ENCODE assay signal across 23 cellular contexts in genomic region chrX:81168391-81168790, GRCh38.
"Had no signal": no experiment of that assay in that cellular context is flagged by ENCODE, and none has a peak within 500 bp of the region (broad histone marks: within the 10 kb centered on the region; RNA-seq: fewer than 3 reads in every experiment).

No MANE protein-coding gene starts in this region.

- H2AFZ ChIP-seq: hepatocyte, neural progenitor cell, parathyroid adenoma had no signal

- H3K4me3 ChIP-seq: esophagus muscularis mucosa, gastroesophageal sphincter, heart left ventricle, hepatocyte, left lung, neural progenitor cell, right lobe of liver, stomach, thyroid gland, vagina had no signal

- H3K27me3 ChIP-seq: esophagus muscularis mucosa, foreskin keratinocyte, gastroesophageal sphincter, hepatocyte, left lung, neural progenitor cell, right lobe of liver, stomach, thyroid gland, vagina had no signal

- H3K9me3 ChIP-seq: esophagus muscularis mucosa, gastroesophageal sphincter, heart left ventricle, left lung, right lobe of liver, stomach, thyroid gland, vagina had no signal

- H3K27ac ChIP-seq: esophagus muscularis mucosa, foreskin keratinocyte, gastroesophageal sphincter, heart left ventricle, hepatocyte, left lung, neural progenitor cell, parathyroid adenoma, right lobe of liver, stomach, thyroid gland, vagina had no signal

- ATAC-seq: foreskin keratinocyte; gastroesophageal sphincter; heart left ventricle; left cardiac atrium; left lung; naive thymus-derived CD4-positive, alpha-beta T cell; right lobe of liver; stimulated activated effector memory CD8-positive, alpha-beta T cell treated with anti-CD3 and anti-CD28 coated beads, Interleukin-12 subunit alpha, Interleukin-12 subunit beta, amount 100 ng/mL, for 72 hours had no signal

- H3K79me2 ChIP-seq: hepatocyte, parathyroid adenoma had no signal

- H3K36me3 ChIP-seq: esophagus muscularis mucosa, gastroesophageal sphincter, heart left ventricle, neural progenitor cell, right lobe of liver, stomach, thyroid gland, vagina had no signal

- H3K4me1 ChIP-seq: esophagus muscularis mucosa, foreskin keratinocyte, gastroesophageal sphincter, heart left ventricle, left lung, neural progenitor cell, parathyroid adenoma, right lobe of liver, stomach, thyroid gland, vagina had no signal

- H3K4me2 ChIP-seq: hepatocyte, neural progenitor cell had no signal

- DNase-seq: effector CD8-positive, alpha-beta T cell; endodermal cell; heart left ventricle; kidney; left cardiac atrium; left lung; mesenchymal stem cell; naive thymus-derived CD4-positive, alpha-beta T cell; right lobe of liver; small intestine; stimulated activated CD4-positive, alpha-beta T cell treated with anti-CD3 and anti-CD28 coated beads, Interleukin-15, amount 100 ng/mL, for 24 hours; stimulated activated CD4-positive, alpha-beta T cell treated with anti-CD3 and anti-CD28 coated beads, Interleukin-2, amount 100 ng/mL, for 48 hours; stimulated activated naive CD4-positive, alpha-beta T cell treated with Interleukin-2 at 50 U/mL for 16 hours; stomach; thyroid gland had no signal

- FAIRE-seq: kidney, small intestine had no signal

- H3K9ac ChIP-seq: neural progenitor cell, parathyroid adenoma had no signal
